Comparison of ENCODE assay signal across 8 cellular contexts in the genomic region with DNA sequence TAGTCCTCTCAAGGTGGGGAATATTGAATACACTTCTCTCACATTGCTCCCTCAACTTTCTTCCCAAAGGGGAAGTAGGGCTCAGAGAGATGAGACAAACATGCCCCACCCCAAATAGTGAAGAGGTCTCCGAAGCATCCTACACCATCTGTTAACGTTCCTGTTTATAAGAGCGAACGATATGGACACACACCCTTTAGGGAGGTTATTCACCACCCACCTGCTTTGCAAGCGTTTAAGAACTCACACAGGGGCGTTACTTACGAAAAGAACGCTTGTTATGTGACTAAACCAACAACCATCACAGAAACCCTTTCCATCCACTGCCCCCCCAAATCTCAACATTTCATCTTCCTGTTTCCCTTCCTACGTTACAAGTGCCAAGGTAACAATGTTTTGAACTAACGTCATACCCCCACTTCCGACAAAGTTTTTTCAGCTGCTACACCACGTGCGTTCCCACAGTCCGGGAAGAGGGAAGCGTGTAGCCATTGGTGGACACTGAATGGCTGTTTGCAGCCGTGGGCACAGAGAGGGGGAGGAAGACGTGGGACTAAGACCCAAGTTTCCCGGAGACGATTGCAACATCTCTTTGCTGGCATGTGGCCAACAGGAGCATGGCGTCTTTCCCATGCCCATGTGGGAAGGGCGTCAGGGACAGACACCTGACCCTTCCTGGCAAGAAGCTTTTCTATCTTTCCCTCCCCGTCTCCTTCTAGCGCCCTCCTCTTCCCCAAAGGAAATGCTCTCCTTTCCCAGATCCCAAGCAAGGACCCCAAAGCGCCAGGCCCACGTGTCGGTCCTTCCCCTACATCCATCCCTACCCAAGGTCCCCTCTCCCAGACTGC. TPM values are rescaled to one million over a fixed set of nuclear protein-coding genes. Genes with fewer than 3 reads are reported as not detected.
A peak's percentile ranks its signal among the peaks of the same experiment; 100 is the strongest.
DNase-seq lines count a peak whose midpoint lies in the region; ATAC-seq and TF ChIP-seq lines count a peak whose summit lies in the region.

No MANE protein-coding gene starts in this region.

- H2AFZ ChIP-seq in OCI-LY3 (ENCODE audit: low read depth, low read length), result peak overlapping the region; percentile 66
- no peak overlapping the region for H2AFZ ChIP-seq in fibroblast of lung (ENCODE audit: low read length)

- H3K36me3 ChIP-seq in OCI-LY3 (replicated peaks; ENCODE audit: low read depth, low read length), result peaks cover 11% of the 10 kb centered on the region
- no peaks in the 10 kb centered on the region for H3K36me3 ChIP-seq in fibroblast of lung (ENCODE audit: control insufficient read depth, insufficient read depth, low read length)

- H3K9me3 Mint-ChIP-seq in naive B cell, result peaks cover 0 to 2% (median 0%) of the 10 kb centered on the region in 7 donors
- H3K9me3 Mint-ChIP-seq in stimulated activated naive B cell treated with anti-CD40 and anti-IgM and Interleukin-4, amounts not matched to agents 10 μg/mL and 1 μg/mL and 100 μg/mL, for 72 hours, result no peaks in the 10 kb centered on the region

- H3K4me3 ChIP-seq in OCI-LY3 (ENCODE audit: low read length) (peak overlapping the region; percentile 98), fibroblast of lung (replicated peaks in 1 of 4; ENCODE audit: control extremely low read depth in 1 of 4, insufficient read depth in 1 of 4, low read depth in 3 of 4, low read length in 4 of 4) (peak overlapping the region; percentile 79 to 99 (median 92))

- H4K20me1 ChIP-seq in OCI-LY3 (ENCODE audit: insufficient read depth, low read length) (peaks cover 36% of the 10 kb centered on the region), fibroblast of lung (ENCODE audit: control insufficient read depth, extremely low read depth, insufficient read depth, low read length) (peaks cover 2% of the 10 kb centered on the region)

- H3K27ac ChIP-seq in OCI-LY3 (ENCODE audit: low read length) (peak overlapping the region; percentile 63), fibroblast of lung (ENCODE audit: insufficient read depth, low read length) (peak overlapping the region; percentile 100)

- H3K27me3 ChIP-seq in OCI-LY3 (ENCODE audit: low read depth, low read length), result 0 out of 2 replicates have a peak, but pooled peaks cover 3% of the 10 kb centered on the region
- no peaks in the 10 kb centered on the region for H3K27me3 ChIP-seq in fibroblast of lung (ENCODE audit: control insufficient read depth, insufficient read depth, low read length)

- H3K79me2 ChIP-seq in OCI-LY3 (ENCODE audit: low read length), result peaks cover 75% of the 10 kb centered on the region
- peaks cover 51% of the 10 kb centered on the region for H3K79me2 ChIP-seq in fibroblast of lung (ENCODE audit: control insufficient read depth, insufficient read depth, low read length)

- DNase-seq in NCI-H1417 (lab: John Stamatoyannopoulos, UW) (peak in 2 of 3 experiments; percentile 64 to 67), NCI-H1417 treated with DMSO at 0.1 percent for 48 hours (lab: John Stamatoyannopoulos, UW) (no peak), fibroblast of lung (ENCODE audit: low read depth in 2 of 2) (peak; percentile 96 to 99), naive B cell (peak; percentile 93)
- DNase-seq in activated T-cell treated with anti-CD3 and anti-CD28 coated beads, Interleukin-2, amount 50 U/mL, for 1 hour, result peak; percentile 61
- DNase-seq in stimulated activated naive B cell treated with anti-CD40 and anti-IgM and Interleukin-4, amounts not matched to agents 10 μg/mL and 1 μg/mL and 100 μg/mL, for 72 hours, result peak; percentile 61

- peaks cover 16 to 44% (median 26%) of the 10 kb centered on the region in 3 donors for H3K4me1 Mint-ChIP-seq in naive B cell
- H3K4me1 Mint-ChIP-seq in stimulated activated naive B cell treated with anti-CD40 and anti-IgM and Interleukin-4, amounts not matched to agents 10 μg/mL and 1 μg/mL and 100 μg/mL, for 72 hours, result peaks cover 19 to 46% of the 10 kb centered on the region in 2 donors

- H3K4me1 ChIP-seq in OCI-LY3 (ENCODE audit: low read length) (peaks cover 35% of the 10 kb centered on the region), fibroblast of lung (ENCODE audit: control insufficient read depth, extremely low read depth, insufficient read depth, low read length) (peaks cover 10% of the 10 kb centered on the region)

- H3K9me3 ChIP-seq in OCI-LY3 (ENCODE audit: insufficient read depth, low read length), result no peaks in the 10 kb centered on the region
- H3K9me3 ChIP-seq in fibroblast of lung (ENCODE audit: control insufficient read depth, insufficient read depth, low read depth, low read length), result no peaks in the 10 kb centered on the region

- peak overlapping the region; percentile 95 for H3K9ac ChIP-seq in OCI-LY3 (ENCODE audit: low read length)
- peak overlapping the region; percentile 99 for H3K9ac ChIP-seq in fibroblast of lung (ENCODE audit: insufficient read depth, low read length)

- H3K27ac Mint-ChIP-seq in naive B cell, result peak overlapping the region; percentile 99 to 100 (median 100)
- peak overlapping the region; percentile 93 for H3K27ac Mint-ChIP-seq in stimulated activated naive B cell treated with anti-CD40 and anti-IgM and Interleukin-4, amounts not matched to agents 10 μg/mL and 1 μg/mL and 100 μg/mL, for 72 hours

- peak overlapping the region; percentile 91 to 99 (median 97) for H3K4me3 Mint-ChIP-seq in naive B cell
- H3K4me3 Mint-ChIP-seq in stimulated activated naive B cell treated with anti-CD40 and anti-IgM and Interleukin-4, amounts not matched to agents 10 μg/mL and 1 μg/mL and 100 μg/mL, for 72 hours, result peak overlapping the region; percentile 93 to 96

- TF ChIP-seq CTCF in OCI-LY3 (IDR thresholded peaks at IDR 0.05; ENCODE audit: low read depth, low read length) (no peak), fibroblast of lung (conservative IDR thresholded peaks at IDR 0.05 in 1 of 2, IDR thresholded peaks at IDR 0.05 in 1 of 2; ENCODE audit: low read depth in 1 of 2, low read length in 2 of 2) (peak in 1 of 2 donors; percentile 3)

- peaks cover 0 to 4% (median 0%) of the 10 kb centered on the region in 3 donors for H3K27me3 Mint-ChIP-seq in naive B cell
- H3K27me3 Mint-ChIP-seq in stimulated activated naive B cell treated with anti-CD40 and anti-IgM and Interleukin-4, amounts not matched to agents 10 μg/mL and 1 μg/mL and 100 μg/mL, for 72 hours, result no peaks in the 10 kb centered on the region

- peak; percentile 35 for ATAC-seq in HG03196 (IDR thresholded peaks at IDR 0.05; ENCODE audit: unreplicated experiment)
- peak; percentile 69 to 70 for ATAC-seq in naive B cell (ENCODE audit: low read depth in 2 of 2)
- ATAC-seq in stimulated activated naive B cell treated with anti-CD40 and anti-IgM and Interleukin-4, amounts not matched to agents 10 μg/mL and 1 μg/mL and 100 μg/mL, for 72 hours (replicated peaks), result peak; percentile 53 to 65

- H3K36me3 Mint-ChIP-seq in naive B cell, result no peaks in the 10 kb centered on the region
- peaks cover 3 to 13% of the 10 kb centered on the region in 2 donors for H3K36me3 Mint-ChIP-seq in stimulated activated naive B cell treated with anti-CD40 and anti-IgM and Interleukin-4, amounts not matched to agents 10 μg/mL and 1 μg/mL and 100 μg/mL, for 72 hours

- H3K4me2 ChIP-seq in OCI-LY3 (ENCODE audit: low read length) (peak overlapping the region; percentile 97), fibroblast of lung (ENCODE audit: extremely low read depth, insufficient read depth, low read length) (peak overlapping the region; percentile 99)

RNA-seq across cellular contexts. Expression of a gene that starts 1.2 kb away (rescaled TPM):
- 97.8 and 109 TPM in 2 replicates for total RNA-seq in fibroblast of lung
- polyA plus RNA-seq in fibroblast of lung (150 and 172 TPM in 2 replicates), naive B cell (ENCODE audit: low read depth in 6 of 6) (100 to 1,000 TPM; 198 to 630 (median 365) TPM)
- polyA plus RNA-seq in fibroblast of lung (2012), result 165 and 199 TPM in 2 replicates
- polyA minus RNA-seq in fibroblast of lung (ENCODE audit: low replicate concordance), result 168 and 251 TPM in 2 replicates

RNA-seq across cellular contexts. Expression of a gene that starts 48.0 kb away (rescaled TPM):
- total RNA-seq in fibroblast of lung, result under 0.01 TPM in 1 of 2 replicates, not detected in the other
- polyA plus RNA-seq in fibroblast of lung (0.41 TPM in 1 of 2 replicates, not detected in the other), naive B cell (ENCODE audit: low read depth in 6 of 6) (not detected)
- polyA plus RNA-seq in fibroblast of lung (2012), result 0.41 TPM in 1 of 2 replicates, not detected in the other
- not detected in 2 replicates for polyA minus RNA-seq in fibroblast of lung (ENCODE audit: low replicate concordance)
